Comparison of ENCODE assay signal across 1 cellular context in genomic region chr17:30225112-30225511, GRCh38.
TF ChIP-seq lines count a peak whose summit lies in the region.

No MANE protein-coding gene starts in this region.

TF ChIP-seq in HepG2, 621 proteins besides CTCF, POLR2A, EP300 and RAD21:
- TF ChIP-seq ZFYVE20 (CRISPR knock-in tag; IDR thresholded peaks at IDR 0.05; ENCODE audit: borderline replicate concordance, low read depth) (no peak), SOX5 (CRISPR knock-in tag; IDR thresholded peaks at IDR 0.05; ENCODE audit: borderline replicate concordance) (no peak), TBL1XR1 (IDR thresholded peaks at IDR 0.05; ENCODE audit: borderline replicate concordance, low read length, partially characterized antibody) (no peak), ZNF124 (CRISPR knock-in tag; IDR thresholded peaks at IDR 0.05) (no peak), ZNF407 (CRISPR knock-in tag; IDR thresholded peaks at IDR 0.05; ENCODE audit: not compliant biosample characterization) (no peak), ZNF10 (CRISPR knock-in tag; IDR thresholded peaks at IDR 0.05; ENCODE audit: borderline replicate concordance, low read depth) (no peak), DMTF1 (CRISPR knock-in tag; IDR thresholded peaks at IDR 0.05) (no peak), HHEX (CRISPR knock-in tag; IDR thresholded peaks at IDR 0.05) (no peak), GPBP1L1 (CRISPR knock-in tag; IDR thresholded peaks at IDR 0.05) (no peak), ZBTB46 (CRISPR knock-in tag; IDR thresholded peaks at IDR 0.05; ENCODE audit: borderline replicate concordance) (no peak), ZNF383 (CRISPR knock-in tag; IDR thresholded peaks at IDR 0.05; ENCODE audit: borderline replicate concordance) (no peak)
